9 cellular contexts compared by ENCODE assay signal in genomic region chr10:13382759-13383753, GRCh38. TPM values are rescaled to one million over a fixed set of nuclear protein-coding genes. Genes with fewer than 3 reads are reported as not detected.
DNase-seq lines count a peak whose midpoint lies in the region; ATAC-seq and TF ChIP-seq lines count a peak whose summit lies in the region.
"Had no signal": no experiment of that assay in that cellular context is flagged by ENCODE, and none has a peak within 500 bp of the region (broad histone marks: within the 10 kb centered on the region; RNA-seq: fewer than 3 reads in every experiment).

No MANE protein-coding gene starts in this region.

- peaks cover 11% of the 10 kb centered on the region for H3K4me1 Mint-ChIP-seq in stimulated activated naive CD8-positive, alpha-beta T cell treated with anti-CD3 and anti-CD28 coated beads, Interleukin-15, Interleukin-2, amounts not matched to agents 100 ng/mL and 50 ng/mL, for 24 hours (ENCODE audit: low read depth)
- H3K4me1 Mint-ChIP-seq in memory B cell: peaks cover 8% of the 10 kb centered on the region

- TF ChIP-seq POLR2A in body of pancreas (IDR thresholded peaks at IDR 0.05): no peak

- H3K27me3 ChIP-seq in body of pancreas: no peaks in the 10 kb centered on the region

- H3K27me3 Mint-ChIP-seq in stimulated activated naive CD8-positive, alpha-beta T cell treated with anti-CD3 and anti-CD28 coated beads, Interleukin-15, Interleukin-2, amounts not matched to agents 100 ng/mL and 50 ng/mL, for 24 hours: peaks cover 46% of the 10 kb centered on the region
- peaks cover 24% of the 10 kb centered on the region for H3K27me3 Mint-ChIP-seq in memory B cell

- peak in 1 of 7 experiments; percentile 16 for TF ChIP-seq CTCF in body of pancreas (IDR thresholded peaks at IDR 0.05)

- H3K36me3 ChIP-seq in body of pancreas (replicated peaks in 1 of 2; ENCODE audit: insufficient read depth in 1 of 2, low read depth in 2 of 2): no peaks in the 10 kb centered on the region

- peaks cover 12% of the 10 kb centered on the region for H3K4me1 ChIP-seq in body of pancreas

- peak overlapping the region in 1 of 2 donors; percentile 32 for H3K4me3 ChIP-seq in body of pancreas

- DNase-seq in stimulated activated naive CD8-positive, alpha-beta T cell treated with anti-CD3 and anti-CD28 coated beads, Interleukin-15, Interleukin-2, amounts not matched to agents 100 U/mL and 50 U/mL, for 24 hours: no peak
- DNase-seq in body of pancreas: peak; percentile 49 to 66 (median 57)
- no peak for DNase-seq in memory B cell (ENCODE audit: low spot score in 2 of 2)
- DNase-seq in OCI-M1 (lab: John Stamatoyannopoulos, UW): no peak
- no peak for DNase-seq in activated effector memory CD4-positive, alpha-beta T cell treated with Interleukin-2 at 50 U/mL for 16 hours
- DNase-seq in DMS114 treated with DMSO at 0.1 percent for 48 hours (lab: John Stamatoyannopoulos, UW; ENCODE audit: unreplicated experiment): no peak
- DNase-seq in ecto neural progenitor cell (ENCODE audit: low spot score): no peak
- DNase-seq: T-helper 9 cell had no signal

- no peak for ATAC-seq in stimulated activated naive CD8-positive, alpha-beta T cell treated with anti-CD3 and anti-CD28 coated beads, Interleukin-15, Interleukin-2, amounts not matched to agents 100 U/mL and 50 U/mL, for 24 hours
- ATAC-seq in body of pancreas: peak; percentile 84
- peak; percentile 17 for ATAC-seq in memory B cell (ENCODE audit: low read depth)

- no peaks in the 10 kb centered on the region for H3K9me3 ChIP-seq in body of pancreas

- H3K36me3 Mint-ChIP-seq in stimulated activated naive CD8-positive, alpha-beta T cell treated with anti-CD3 and anti-CD28 coated beads, Interleukin-15, Interleukin-2, amounts not matched to agents 100 ng/mL and 50 ng/mL, for 24 hours (ENCODE audit: low read depth): no peaks in the 10 kb centered on the region
- H3K36me3 Mint-ChIP-seq in memory B cell: no peaks in the 10 kb centered on the region

- 3% methylated on average over 39 of the region's 39 CpGs for WGBS in body of pancreas, 2 donors

- intact Hi-C loops in body of pancreas (cut with DNase I): no loop called here

- no peaks in the 10 kb centered on the region for H3K9me3 Mint-ChIP-seq in stimulated activated naive CD8-positive, alpha-beta T cell treated with anti-CD3 and anti-CD28 coated beads, Interleukin-15, Interleukin-2, amounts not matched to agents 100 ng/mL and 50 ng/mL, for 24 hours
- no peaks in the 10 kb centered on the region for H3K9me3 Mint-ChIP-seq in memory B cell

- H3K4me3 Mint-ChIP-seq in stimulated activated naive CD8-positive, alpha-beta T cell treated with anti-CD3 and anti-CD28 coated beads, Interleukin-15, Interleukin-2, amounts not matched to agents 100 ng/mL and 50 ng/mL, for 24 hours: peak overlapping the region; percentile 36
- H3K4me3 Mint-ChIP-seq in memory B cell: peak overlapping the region; percentile 62

- H3K27ac Mint-ChIP-seq in stimulated activated naive CD8-positive, alpha-beta T cell treated with anti-CD3 and anti-CD28 coated beads, Interleukin-15, Interleukin-2, amounts not matched to agents 100 ng/mL and 50 ng/mL, for 24 hours: no peak overlapping the region
- no peak overlapping the region for H3K27ac Mint-ChIP-seq in memory B cell

- peak overlapping the region in 3 of 4 donors; percentile 54 to 65 (median 55) for H3K27ac ChIP-seq in body of pancreas

RNA-seq across cellular contexts. Expression of gene SEPHS1, which starts 35.0 kb away (rescaled TPM):
- 10 to 100 TPM; 17.6 to 21.8 TPM for total RNA-seq in body of pancreas

Comparison
In these comparisons a context has a peak if more than half of its experiments do, and no peak if none do; other contexts are left out.
1. DNase-seq: peak in body of pancreas (4 of 4); none in stimulated activated naive CD8-positive, alpha-beta T cell treated with anti-CD3 and anti-CD28 coated beads, Interleukin-15, Interleukin-2, amounts not matched to agents 100 U/mL and 50 U/mL, for 24 hours (single experiment), memory B cell (0 of 2), OCI-M1 (single experiment), activated effector memory CD4-positive, alpha-beta T cell treated with Interleukin-2 at 50 U/mL for 16 hours (single experiment), DMS114 treated with DMSO at 0.1 percent for 48 hours (single experiment) and ecto neural progenitor cell (single experiment).